Comparison of ENCODE assay signal across 29 cellular contexts in the genomic region with DNA sequence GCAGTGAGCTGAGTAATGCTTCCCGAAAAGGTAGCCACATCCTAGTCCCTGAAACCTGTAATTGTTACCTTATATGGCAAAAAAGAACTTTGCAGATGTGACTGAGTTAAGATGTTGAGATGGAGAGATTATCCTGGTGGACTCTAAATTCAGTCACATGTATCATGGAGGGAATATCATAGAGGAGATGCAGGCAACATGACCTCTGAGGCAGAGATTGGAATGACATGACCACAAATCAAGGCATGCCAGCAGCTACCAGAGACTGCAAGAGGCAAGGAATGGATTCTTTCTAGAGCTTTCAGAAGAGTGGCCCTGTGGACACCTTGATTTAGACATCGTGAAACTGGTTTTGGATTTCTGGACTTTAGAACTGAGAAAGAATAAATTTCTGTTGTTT.
"Had no signal": no experiment of that assay in that cellular context is flagged by ENCODE, and none has a peak within 500 bp of the region (broad histone marks: within the 10 kb centered on the region; RNA-seq: fewer than 3 reads in every experiment).

No MANE protein-coding gene starts in this region.

- H3K4me1 ChIP-seq: ascending aorta had no signal

- DNase-seq: activated B cell treated with CpG ODN at 0.5 μM for 24 hours; activated CD4-positive, alpha-beta memory T cell treated with anti-CD3 and anti-CD28 coated beads for 36 hours; activated CD4-positive, alpha-beta T cell treated with anti-CD3 and anti-CD28 coated beads for 4 hours; activated CD4-positive, alpha-beta T cell treated with anti-CD3 and anti-CD28 coated beads, Interleukin-2, amount 10 ng/mL, durations not matched to agents 24 days and 14 days; activated CD4-positive, alpha-beta T cell treated with anti-CD3 and anti-CD28 coated beads, Interleukin-2, amount 50 U/mL, for 1 hour; activated CD4-positive, alpha-beta T cell treated with anti-CD3 and anti-CD28 coated beads, Interleukin-2, amount 50 U/mL, for 4 hours; activated CD4-positive, CD25-positive, alpha-beta regulatory T cell treated with anti-CD3 and anti-CD28 coated beads, Interleukin-2, amount 50 U/mL, for 72 hours; activated CD8-positive, alpha-beta memory T cell treated with anti-CD3 and anti-CD28 coated beads, Interleukin-2, amount 50 U/mL, for 4 hours; activated CD8-positive, alpha-beta T cell treated with anti-CD3 and anti-CD28 coated beads for 36 hours; activated effector memory CD4-positive, alpha-beta T cell treated with anti-CD3 and anti-CD28 coated beads, Interleukin-2, amount 50 U/mL, for 16 hours; activated naive CD4-positive, alpha-beta T cell treated with anti-CD3 and anti-CD28 coated beads, Interleukin-2, amount 10 ng/mL, durations not matched to agents 7 days and 5 days; activated naive CD4-positive, alpha-beta T cell treated with Interleukin-2 at 50 U/mL for 16 hours; activated naive CD8-positive, alpha-beta T cell treated with anti-CD3 and anti-CD28 coated beads, Interleukin-2, amount 10 ng/mL, durations not matched to agents 7 days and 5 days; activated naive CD8-positive, alpha-beta T cell treated with anti-CD3 and anti-CD28 coated beads, Interleukin-2, amount 50 U/mL, for 24 hours; activated T-cell treated with anti-CD3 and anti-CD28 coated beads for 4 hours; activated T-cell treated with anti-CD3 and anti-CD28 coated beads, Interleukin-2, amount 50 U/mL, for 1 hour; activated T-cell treated with anti-CD3 and anti-CD28 coated beads, Interleukin-2, amount 50 U/mL, for 4 hours; activated T-cell treated with anti-CD3 and anti-CD28 coated beads, Interleukin-2, amount 50 U/mL, for 72 hours; amygdala; anterior cingulate cortex; caudate nucleus; cerebellar nuclear complex; T-helper 1 cell; T-helper 2 cell; T-helper 9 cell had no signal

- ATAC-seq: activated CD8-positive, alpha-beta T cell treated with anti-CD3 and anti-CD28 coated beads for 36 hours; activated naive CD8-positive, alpha-beta T cell treated with anti-CD3 and anti-CD28 coated beads, Interleukin-2, amount 50 U/mL, for 24 hours; activated T-cell treated with anti-CD3 and anti-CD28 coated beads, Interleukin-2, amount 50 U/mL, for 4 hours; activated T-cell treated with anti-CD3 and anti-CD28 coated beads, Interleukin-2, amount 50 U/mL, for 72 hours; activated T-helper 17 cell treated with anti-CD3 and anti-CD28 coated beads, Interleukin-2, amount 50 U/mL, for 72 hours had no signal

- H3K27me3 ChIP-seq: ascending aorta, cardiac muscle cell had no signal

- H3K27ac ChIP-seq: ascending aorta, cardiac muscle cell, VCaP had no signal

- H3K36me3 ChIP-seq: cardiac muscle cell had no signal

- H3K4me3 ChIP-seq: ascending aorta, cardiac muscle cell had no signal
